ENCODE assay signal across 22 cellular contexts in the genomic region with DNA sequence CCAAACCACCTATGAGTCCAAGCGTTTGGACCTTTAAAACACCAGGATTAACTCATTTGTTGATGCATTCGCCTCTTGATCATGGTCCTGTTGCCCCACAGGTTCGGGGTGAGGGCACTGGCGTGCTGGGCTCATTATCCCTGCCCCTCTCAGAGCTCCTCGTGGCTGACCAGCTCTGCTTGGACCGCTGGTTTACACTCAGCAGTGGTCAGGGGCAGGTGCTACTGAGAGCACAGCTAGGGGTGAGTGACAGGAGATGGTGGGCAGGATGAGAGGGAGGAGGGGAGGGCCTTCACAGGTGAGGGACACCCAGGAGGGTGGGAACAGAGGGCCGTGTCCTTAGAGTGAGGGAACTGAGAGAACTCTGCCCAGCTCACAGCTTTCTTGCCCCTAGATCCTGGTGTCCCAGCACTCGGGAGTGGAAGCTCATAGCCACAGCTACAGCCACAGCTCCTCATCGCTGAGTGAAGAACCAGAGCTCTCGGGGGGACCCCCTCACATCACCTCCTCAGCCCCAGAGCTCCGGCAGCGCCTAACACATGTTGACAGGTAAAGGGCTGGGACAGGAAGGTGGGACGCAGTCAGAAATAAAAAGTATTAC. TPM values are rescaled to one million over a fixed set of nuclear protein-coding genes. Genes with fewer than 3 reads are reported as not detected.
DNase-seq lines count a peak whose midpoint lies in the region; ATAC-seq, FAIRE-seq and TF ChIP-seq lines count a peak whose summit lies in the region.
"Had no signal": no experiment of that assay in that cellular context is flagged by ENCODE, and none has a peak within 500 bp of the region (broad histone marks: within the 10 kb centered on the region; RNA-seq: fewer than 3 reads in every experiment).

No MANE protein-coding gene starts in this region.

- ATAC-seq in activated naive CD8-positive, alpha-beta T cell treated with anti-CD3 and anti-CD28 coated beads, Interleukin-2, amount 50 U/mL, for 24 hours = no peak
- ATAC-seq in T-helper 17 cell = no peak
- ATAC-seq in effector memory CD8-positive, alpha-beta T cell (replicated peaks) = no peak
- ATAC-seq in stimulated activated memory B cell treated with anti-CD40 and anti-IgM and Interleukin-4, amounts not matched to agents 10 μg/mL and 1 μg/mL and 100 μg/mL, for 72 hours = no peak
- ATAC-seq: HCT116 had no signal

- H3K4me1 Mint-ChIP-seq in activated naive CD8-positive, alpha-beta T cell (ENCODE audit: low read depth) = peaks cover 53% of the 10 kb centered on the region
- H3K4me1 Mint-ChIP-seq in activated naive CD8-positive, alpha-beta T cell treated with anti-CD3 and anti-CD28 coated beads, Interleukin-2, amount 50 U/mL, for 24 hours = peaks cover 28% of the 10 kb centered on the region
- H3K4me1 Mint-ChIP-seq in T-helper 17 cell = peaks cover 41% of the 10 kb centered on the region
- peaks cover 23 to 27% of the 10 kb centered on the region in 2 donors for H3K4me1 Mint-ChIP-seq in effector memory CD8-positive, alpha-beta T cell (ENCODE audit: low read depth in 2 of 2)
- peaks cover 14% of the 10 kb centered on the region for H3K4me1 Mint-ChIP-seq in stimulated activated memory B cell treated with anti-CD40 and anti-IgM and Interleukin-4, amounts not matched to agents 10 μg/mL and 1 μg/mL and 100 μg/mL, for 72 hours

- peaks cover 23% of the 10 kb centered on the region for H3K36me3 Mint-ChIP-seq in activated naive CD8-positive, alpha-beta T cell
- H3K36me3 Mint-ChIP-seq in activated naive CD8-positive, alpha-beta T cell treated with anti-CD3 and anti-CD28 coated beads, Interleukin-2, amount 50 U/mL, for 24 hours (ENCODE audit: low read depth) = peaks cover 68% of the 10 kb centered on the region
- peaks cover 13% of the 10 kb centered on the region for H3K36me3 Mint-ChIP-seq in T-helper 17 cell (ENCODE audit: low read depth)
- peaks cover 79% of the 10 kb centered on the region for H3K36me3 Mint-ChIP-seq in effector memory CD8-positive, alpha-beta T cell (ENCODE audit: insufficient read depth)
- H3K36me3 Mint-ChIP-seq in stimulated activated memory B cell treated with anti-CD40 and anti-IgM and Interleukin-4, amounts not matched to agents 10 μg/mL and 1 μg/mL and 100 μg/mL, for 72 hours = peaks cover 78% of the 10 kb centered on the region

- peak overlapping the region; percentile 93 for H3K27ac Mint-ChIP-seq in activated naive CD8-positive, alpha-beta T cell
- H3K27ac Mint-ChIP-seq in activated naive CD8-positive, alpha-beta T cell treated with anti-CD3 and anti-CD28 coated beads, Interleukin-2, amount 50 U/mL, for 24 hours = no peak overlapping the region
- peak overlapping the region; percentile 91 for H3K27ac Mint-ChIP-seq in T-helper 17 cell
- H3K27ac Mint-ChIP-seq in effector memory CD8-positive, alpha-beta T cell = peak overlapping the region; percentile 67 to 84
- peak overlapping the region; percentile 47 for H3K27ac Mint-ChIP-seq in stimulated activated memory B cell treated with anti-CD40 and anti-IgM and Interleukin-4, amounts not matched to agents 10 μg/mL and 1 μg/mL and 100 μg/mL, for 72 hours

- no peak for FAIRE-seq in H54 (lab: Jason Lieb, UNC)
- FAIRE-seq: islet of Langerhans had no signal

- H3K4me3 Mint-ChIP-seq in activated naive CD8-positive, alpha-beta T cell = no peak overlapping the region
- H3K4me3 Mint-ChIP-seq in activated naive CD8-positive, alpha-beta T cell treated with anti-CD3 and anti-CD28 coated beads, Interleukin-2, amount 50 U/mL, for 24 hours = no peak overlapping the region
- H3K4me3 Mint-ChIP-seq in T-helper 17 cell = no peak overlapping the region
- no peak overlapping the region for H3K4me3 Mint-ChIP-seq in effector memory CD8-positive, alpha-beta T cell
- no peak overlapping the region for H3K4me3 Mint-ChIP-seq in stimulated activated memory B cell treated with anti-CD40 and anti-IgM and Interleukin-4, amounts not matched to agents 10 μg/mL and 1 μg/mL and 100 μg/mL, for 72 hours
- H3K4me3 Mint-ChIP-seq: central memory CD8-positive, alpha-beta T cell; naive B cell had no signal

- no peaks in the 10 kb centered on the region for H3K27me3 Mint-ChIP-seq in activated naive CD8-positive, alpha-beta T cell
- H3K27me3 Mint-ChIP-seq in activated naive CD8-positive, alpha-beta T cell treated with anti-CD3 and anti-CD28 coated beads, Interleukin-2, amount 50 U/mL, for 24 hours = no peaks in the 10 kb centered on the region
- H3K27me3 Mint-ChIP-seq in T-helper 17 cell = no peaks in the 10 kb centered on the region
- H3K27me3 Mint-ChIP-seq in effector memory CD8-positive, alpha-beta T cell = no peaks in the 10 kb centered on the region
- H3K27me3 Mint-ChIP-seq in stimulated activated memory B cell treated with anti-CD40 and anti-IgM and Interleukin-4, amounts not matched to agents 10 μg/mL and 1 μg/mL and 100 μg/mL, for 72 hours = no peaks in the 10 kb centered on the region
- H3K27me3 Mint-ChIP-seq: central memory CD8-positive, alpha-beta T cell; naive B cell had no signal

- H3K9me3 ChIP-seq in T-helper 17 cell (ENCODE audit: control insufficient read depth, low read length, poor library complexity, severe bottlenecking) = no peaks in the 10 kb centered on the region
- H3K9me3 ChIP-seq: prostate gland had no signal

- DNase-seq in activated naive CD8-positive, alpha-beta T cell treated with anti-CD3 and anti-CD28 coated beads, Interleukin-2, amount 50 U/mL, for 24 hours = no peak
- DNase-seq in T-helper 17 cell = no peak
- no peak for DNase-seq in effector memory CD8-positive, alpha-beta T cell
- no peak for DNase-seq in NCI-H446 (lab: John Stamatoyannopoulos, UW)
- DNase-seq in H54 (ENCODE audit: insufficient read length, low spot score) = no peak
- no peak for DNase-seq in stimulated activated CD4-positive, alpha-beta T cell treated with anti-CD3 and anti-CD28 coated beads, Interleukin-15, amount 100 ng/mL, for 24 hours
- DNase-seq: activated CD4-positive, alpha-beta T cell treated with anti-CD3 and anti-CD28 coated beads, Interleukin-2, amount 50 U/mL, for 4 hours; activated T-cell treated with anti-CD3 and anti-CD28 coated beads, Interleukin-2, amount 50 U/mL, for 72 hours; anterior cingulate cortex; mammary epithelial cell; naive B cell; NCI-H1436; NCI-H2171; NCI-H748 treated with DMSO at 0.1 percent for 48 hours; Right ventricle myocardium superior; stimulated activated CD4-positive, alpha-beta T cell treated with anti-CD3 and anti-CD28 coated beads, Interleukin-4, amount 100 ng/mL, for 4 hours had no signal

- no peak for TF ChIP-seq POLR2A in H54 (IDR thresholded peaks at IDR 0.05; ENCODE audit: low read depth, low read length)

- no peaks in the 10 kb centered on the region for H3K9me3 Mint-ChIP-seq in activated naive CD8-positive, alpha-beta T cell (ENCODE audit: low read depth)
- no peaks in the 10 kb centered on the region for H3K9me3 Mint-ChIP-seq in activated naive CD8-positive, alpha-beta T cell treated with anti-CD3 and anti-CD28 coated beads, Interleukin-2, amount 50 U/mL, for 24 hours
- H3K9me3 Mint-ChIP-seq in effector memory CD8-positive, alpha-beta T cell = no peaks in the 10 kb centered on the region
- H3K9me3 Mint-ChIP-seq in stimulated activated memory B cell treated with anti-CD40 and anti-IgM and Interleukin-4, amounts not matched to agents 10 μg/mL and 1 μg/mL and 100 μg/mL, for 72 hours = no peaks in the 10 kb centered on the region
- H3K9me3 Mint-ChIP-seq: activated T-cell treated with anti-CD3 and anti-CD28 coated beads, Interleukin-2, amount 50 U/mL, for 72 hours; central memory CD8-positive, alpha-beta T cell; naive B cell had no signal

RNA-seq across cellular contexts. Expression of gene MYL6B, which starts 10.1 kb away (rescaled TPM):
- 1 to 10 TPM; 5.4 to 9.0 TPM for total RNA-seq in T-helper 17 cell

RNA-seq across cellular contexts. Expression of gene ESYT1, which starts 14.2 kb away (rescaled TPM):
- 100 to 1,000 TPM; 178 to 211 TPM for total RNA-seq in T-helper 17 cell

RNA-seq across cellular contexts. Expression of gene MYL6, which starts 15.9 kb away (rescaled TPM):
- total RNA-seq in T-helper 17 cell = 100 to 1,000 TPM; 741 to 784 TPM

RNA-seq across cellular contexts. Expression of gene ZC3H10, which starts 24.2 kb away (rescaled TPM):
- total RNA-seq in T-helper 17 cell = 1 to 10 TPM; 6.8 to 8.7 TPM

RNA-seq across cellular contexts. Expression of gene RPL41, which starts 25.9 kb away (rescaled TPM):
- total RNA-seq in T-helper 17 cell = 1,000 to 10,000 TPM; 5,484 to 5,668 TPM
